ENCODE assay signal across 7 cellular contexts in genomic region chr10:103967433-103968142, GRCh38. TPM values are rescaled to one million over a fixed set of nuclear protein-coding genes. Genes with fewer than 3 reads are reported as not detected.
A peak's percentile ranks its signal among the peaks of the same experiment; 100 is the strongest.
DNase-seq lines count a peak whose midpoint lies in the region; ATAC-seq and TF ChIP-seq lines count a peak whose summit lies in the region.

No MANE protein-coding gene starts in this region.

- peak overlapping the region; percentile 90 to 99 (median 98) for H3K27ac ChIP-seq in tibial nerve

- H3K36me3 ChIP-seq in GM06990 (ENCODE audit: control insufficient read depth, insufficient read depth, low read length) (no peaks in the 10 kb centered on the region), tibial nerve (no peaks in the 10 kb centered on the region)

- no peaks in the 10 kb centered on the region for H3K27me3 ChIP-seq in GM06990 (replicated peaks; ENCODE audit: control insufficient read depth, insufficient read depth, low read length)
- no peaks in the 10 kb centered on the region for H3K27me3 ChIP-seq in tibial nerve

- TF ChIP-seq CTCF in GM06990 (IDR thresholded peaks at IDR 0.05; ENCODE audit: insufficient read depth, low read length, poor library complexity, severe bottlenecking), result no peak
- TF ChIP-seq CTCF in tibial nerve (IDR thresholded peaks at IDR 0.05), result no peak

- ATAC-seq in GM21360 (IDR thresholded peaks at IDR 0.05; ENCODE audit: unreplicated experiment) (peak; percentile 43), HG03565 (IDR thresholded peaks at IDR 0.05; ENCODE audit: unreplicated experiment) (peak; percentile 28), memory B cell (ENCODE audit: low read depth) (peak; percentile 37)
- ATAC-seq in effector memory CD8-positive, alpha-beta T cell (replicated peaks), result peak; percentile 41

- H3K4me3 Mint-ChIP-seq in T-helper 1 cell treated with Interleukin-12 subunit alpha and Interleukin-12 subunit beta and Interleukin-4 antibody, amounts not matched to agents 30 μg/mL and 1 μg/mL, for 36 hours, result peak overlapping the region; percentile 97
- H3K4me3 Mint-ChIP-seq in effector memory CD8-positive, alpha-beta T cell, result peak overlapping the region; percentile 83 to 95
- peak overlapping the region; percentile 91 for H3K4me3 Mint-ChIP-seq in memory B cell

- 0 to 1% methylated on average over 34 to 42 of the region's 58 CpGs for WGBS in tibial nerve, 2 donors

- no peak for DNase-seq in GM06990 (ENCODE audit: extremely low read depth, insufficient read length)
- no peak for DNase-seq in effector memory CD8-positive, alpha-beta T cell
- no peak for DNase-seq in memory B cell (ENCODE audit: low spot score in 2 of 2)
- peak in 1 of 2 donors; percentile 20 for DNase-seq in tibial nerve (ENCODE audit: low spot score in 2 of 2)

- TF ChIP-seq EP300 in tibial nerve (IDR thresholded peaks at IDR 0.05), result peak in 1 of 2 donors; percentile 22

- H3K27ac Mint-ChIP-seq in T-helper 1 cell treated with Interleukin-12 subunit alpha and Interleukin-12 subunit beta and Interleukin-4 antibody, amounts not matched to agents 30 μg/mL and 1 μg/mL, for 36 hours, result peak overlapping the region; percentile 87
- peak overlapping the region; percentile 47 to 92 for H3K27ac Mint-ChIP-seq in effector memory CD8-positive, alpha-beta T cell
- H3K27ac Mint-ChIP-seq in memory B cell, result peak overlapping the region; percentile 70

- H3K4me1 ChIP-seq in tibial nerve, result peaks cover 0 to 40% (median 17%) of the 10 kb centered on the region in 4 donors

- peaks cover 31% of the 10 kb centered on the region for H3K4me1 Mint-ChIP-seq in T-helper 1 cell treated with Interleukin-12 subunit alpha and Interleukin-12 subunit beta and Interleukin-4 antibody, amounts not matched to agents 30 μg/mL and 1 μg/mL, for 36 hours (ENCODE audit: low read depth)
- peaks cover 21 to 38% of the 10 kb centered on the region in 2 donors for H3K4me1 Mint-ChIP-seq in effector memory CD8-positive, alpha-beta T cell (ENCODE audit: low read depth in 2 of 2)
- peaks cover 25% of the 10 kb centered on the region for H3K4me1 Mint-ChIP-seq in memory B cell

- no peaks in the 10 kb centered on the region for H3K9me3 Mint-ChIP-seq in T-helper 1 cell treated with Interleukin-12 subunit alpha and Interleukin-12 subunit beta and Interleukin-4 antibody, amounts not matched to agents 30 μg/mL and 1 μg/mL, for 36 hours
- no peaks in the 10 kb centered on the region for H3K9me3 Mint-ChIP-seq in effector memory CD8-positive, alpha-beta T cell
- no peaks in the 10 kb centered on the region for H3K9me3 Mint-ChIP-seq in memory B cell

- H3K4me3 ChIP-seq in GM06990 (replicated peaks; ENCODE audit: low read depth, low read length), result peak overlapping the region; percentile 84
- peak overlapping the region; percentile 75 to 99 (median 94) for H3K4me3 ChIP-seq in tibial nerve

- H3K27me3 Mint-ChIP-seq in T-helper 1 cell treated with Interleukin-12 subunit alpha and Interleukin-12 subunit beta and Interleukin-4 antibody, amounts not matched to agents 30 μg/mL and 1 μg/mL, for 36 hours (ENCODE audit: low read depth), result no peaks in the 10 kb centered on the region
- no peaks in the 10 kb centered on the region for H3K27me3 Mint-ChIP-seq in effector memory CD8-positive, alpha-beta T cell
- no peaks in the 10 kb centered on the region for H3K27me3 Mint-ChIP-seq in memory B cell

- H3K9me3 ChIP-seq in tibial nerve, result no peaks in the 10 kb centered on the region

- TF ChIP-seq POLR2A in tibial nerve (IDR thresholded peaks at IDR 0.05), result no peak

- H3K36me3 Mint-ChIP-seq in T-helper 1 cell treated with Interleukin-12 subunit alpha and Interleukin-12 subunit beta and Interleukin-4 antibody, amounts not matched to agents 30 μg/mL and 1 μg/mL, for 36 hours (ENCODE audit: low read depth), result peaks cover 7% of the 10 kb centered on the region
- peaks cover 17% of the 10 kb centered on the region for H3K36me3 Mint-ChIP-seq in effector memory CD8-positive, alpha-beta T cell (ENCODE audit: insufficient read depth)
- H3K36me3 Mint-ChIP-seq in memory B cell, result peaks cover 3% of the 10 kb centered on the region

RNA-seq across cellular contexts. Expression of gene SLK, which starts 0.6 kb away (rescaled TPM):
- 10 to 100 TPM; 62.2 to 74.7 (median 68.0) TPM for total RNA-seq in tibial nerve

RNA-seq across cellular contexts. Expression of gene STN1, which starts 49.6 kb away (rescaled TPM):
- 10 to 100 TPM; 12.6 to 26.7 (median 22.1) TPM for total RNA-seq in tibial nerve
